5 cellular contexts compared by ENCODE assay signal in genomic region chr4:41446981-41447380, GRCh38.
A peak's percentile ranks its signal among the peaks of the same experiment; 100 is the strongest.
DNase-seq lines count a peak whose midpoint lies in the region; TF ChIP-seq lines count a peak whose summit lies in the region.
"Not testable (repeated sequence)": the region's sequence is repeated elsewhere in the genome, so short reads cannot be mapped to it uniquely, and the experiment has no call there.

No MANE protein-coding gene starts in this region.

- not testable (repeated sequence) for H2AK5ac ChIP-seq in trophoblast cell (ENCODE audit: low read length)

- not testable (repeated sequence) for H3K4me2 ChIP-seq in trophoblast cell (ENCODE audit: low read length)

- H3K27me3 Mint-ChIP-seq in HFFc6 (ENCODE audit: insufficient read depth), result peaks cover 15% of the 10 kb centered on the region
- H3K27me3 Mint-ChIP-seq in endodermal cell (ENCODE audit: insufficient read depth), result not testable (repeated sequence)

- not testable (repeated sequence) for H3K36me3 ChIP-seq in endodermal cell (ENCODE audit: control insufficient read depth, insufficient read depth, low read length); trophoblast cell (ENCODE audit: control insufficient read depth in 1 of 2, insufficient read depth in 2 of 2, low read length in 2 of 2)

- H2BK120ac ChIP-seq in trophoblast cell (ENCODE audit: insufficient read depth, low read length, poor library complexity), result peak overlapping the region; percentile 19

- H4K12ac ChIP-seq in trophoblast cell (ENCODE audit: low read depth, low read length), result not testable (repeated sequence)

- H4K91ac ChIP-seq in trophoblast cell (ENCODE audit: low read depth, low read length), result not testable (repeated sequence)

- not testable (repeated sequence) for H2BK5ac ChIP-seq in trophoblast cell (ENCODE audit: low read depth, low read length, poor library complexity)

- not testable (repeated sequence) for H2AFZ ChIP-seq in trophoblast cell (ENCODE audit: insufficient read depth, low read length, poor library complexity)

- H3K9me3 Mint-ChIP-seq in HFFc6, endodermal cell: not testable (repeated sequence)

- not testable (repeated sequence) for H3K79me1 ChIP-seq in trophoblast cell (ENCODE audit: low read length)

- H3K4me1 Mint-ChIP-seq in HFFc6 (ENCODE audit: low read depth), result peaks cover 75% of the 10 kb centered on the region; the same call in 1 of the 2 replicates
- not testable (repeated sequence) for H3K4me1 Mint-ChIP-seq in endodermal cell

- not testable (repeated sequence) for H3K14ac ChIP-seq in trophoblast cell (ENCODE audit: low read length)

- H3K9me3 ChIP-seq in endodermal cell (ENCODE audit: control insufficient read depth, low read length); trophoblast cell (ENCODE audit: insufficient read depth, low read depth, low read length): not testable (repeated sequence)

- not testable (repeated sequence) for DNase-seq in HFFc6, endodermal cell, trophoblast cell

- not testable (repeated sequence) for H3K9ac ChIP-seq in endodermal cell (ENCODE audit: extremely low read depth, low read length, poor library complexity, severe bottlenecking); trophoblast cell (ENCODE audit: low read length)

- not testable (repeated sequence) for H2BK12ac ChIP-seq in trophoblast cell (ENCODE audit: low read length)

- not testable (repeated sequence) for H3K4me3 Mint-ChIP-seq in HFFc6, endodermal cell

- peak overlapping the region; percentile 53; the same call in 1 of the 2 replicates for H3K27ac Mint-ChIP-seq in HFFc6
- H3K27ac Mint-ChIP-seq in endodermal cell, result not testable (repeated sequence)

- not testable (repeated sequence) for H3K4me3 ChIP-seq in endodermal cell (ENCODE audit: low read length); trophoblast cell (ENCODE audit: low read depth, low read length)

- not testable (repeated sequence) for H3K4ac ChIP-seq in trophoblast cell (ENCODE audit: low read depth, low read length)

- H3K27me3 ChIP-seq in endodermal cell (ENCODE audit: control insufficient read depth, insufficient read depth, low read length, poor library complexity, severe bottlenecking); trophoblast cell (ENCODE audit: insufficient read depth, low read length): not testable (repeated sequence)

- not testable (repeated sequence) for H3K23ac ChIP-seq in trophoblast cell (ENCODE audit: low read length)

- 90 to 93% methylated on average over 3 to 6 of the region's 6 CpGs for WGBS in endodermal cell (ENCODE audit: insufficient coverage in 1 of 2, insufficient read length in 1 of 2), 2 experiments
- WGBS in trophoblast cell (ENCODE audit: extremely low coverage, insufficient coverage, insufficient read length), result no CpG with 5 or more reads among the region's 6 CpGs

- H3K79me2 ChIP-seq in trophoblast cell (ENCODE audit: control insufficient read depth, insufficient read depth, low read length, poor library complexity), result not testable (repeated sequence)

- H3K18ac ChIP-seq in trophoblast cell (ENCODE audit: low read length), result not testable (repeated sequence)

- TF ChIP-seq CTCF in C4-2B (conservative IDR thresholded peaks at IDR 0.05); VCaP (conservative IDR thresholded peaks at IDR 0.05): not testable (repeated sequence)
- TF ChIP-seq CTCF in HFFc6 (IDR thresholded peaks at IDR 0.05) (peak; percentile 29; the same call in 1 of the 2 replicates), endodermal cell (conservative IDR thresholded peaks at IDR 0.05) (peak; percentile 35)

- not testable (repeated sequence) for H3K4me1 ChIP-seq in endodermal cell (ENCODE audit: control insufficient read depth, insufficient read depth, low read length); trophoblast cell (ENCODE audit: control insufficient read depth in 1 of 2, insufficient read depth in 2 of 2, low read length in 2 of 2)

- H3K27ac ChIP-seq in C4-2B (peak overlapping the region; percentile 68), VCaP (peak overlapping the region; percentile 94)
- H3K27ac ChIP-seq in endodermal cell (ENCODE audit: low read depth, low read length); trophoblast cell (ENCODE audit: low read depth, low read length): not testable (repeated sequence)

- H4K8ac ChIP-seq in trophoblast cell (ENCODE audit: low read depth, low read length), result not testable (repeated sequence)

- H3K36me3 Mint-ChIP-seq in HFFc6 (ENCODE audit: low read depth); endodermal cell (ENCODE audit: low read depth): not testable (repeated sequence)
